Comparison of ENCODE assay signal across 24 cellular contexts in the genomic region with DNA sequence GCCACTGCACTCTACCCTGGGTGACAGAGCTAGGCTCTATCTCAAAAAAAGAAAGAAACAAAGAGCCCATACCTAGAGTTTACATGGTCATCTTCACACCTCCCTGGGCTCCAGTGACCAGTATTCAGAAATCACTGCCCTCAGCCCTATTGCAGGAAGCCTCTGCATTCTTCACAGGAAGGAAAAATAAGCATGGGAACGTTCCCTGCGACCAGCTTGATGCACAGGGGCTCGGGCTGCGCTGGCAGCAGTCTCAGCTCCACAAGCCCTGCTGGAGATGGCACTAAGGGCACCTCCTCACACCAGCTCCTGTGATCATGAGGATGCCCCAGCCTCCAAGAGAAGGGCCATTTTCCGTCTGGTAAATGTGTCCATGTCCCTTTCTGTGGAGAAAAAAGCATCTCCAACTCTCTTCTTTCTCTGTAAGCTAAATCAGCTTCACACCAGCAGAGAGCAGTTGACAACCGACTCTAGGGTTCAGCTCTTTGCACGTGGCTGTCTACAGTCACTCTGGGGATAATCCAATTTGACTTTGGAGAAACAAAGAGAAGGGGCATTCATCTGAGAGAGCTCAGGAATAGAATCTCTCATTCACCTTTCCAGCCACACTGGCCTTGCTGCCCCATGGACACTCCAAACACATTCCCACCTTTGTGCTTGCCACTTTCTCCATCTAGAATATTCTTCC. TPM values are rescaled to one million over a fixed set of nuclear protein-coding genes. Genes with fewer than 3 reads are reported as not detected.
DNase-seq lines count a peak whose midpoint lies in the region; ATAC-seq, FAIRE-seq and TF ChIP-seq lines count a peak whose summit lies in the region.
"Had no signal": no experiment of that assay in that cellular context is flagged by ENCODE, and none has a peak within 500 bp of the region (broad histone marks: within the 10 kb centered on the region; RNA-seq: fewer than 3 reads in every experiment).

No MANE protein-coding gene starts in this region.

- H3K36me3 Mint-ChIP-seq in nephron progenitor cell (ENCODE audit: low read depth) = peaks cover 19% of the 10 kb centered on the region
- H3K36me3 Mint-ChIP-seq: CD4-positive, CD25-positive, alpha-beta regulatory T cell had no signal

- no peak overlapping the region for H3K4me3 Mint-ChIP-seq in nephron progenitor cell
- H3K4me3 Mint-ChIP-seq: CD4-positive, CD25-positive, alpha-beta regulatory T cell had no signal

- H3K36me3 ChIP-seq in right atrium auricular region (no peaks in the 10 kb centered on the region), endothelial cell of umbilical vein (ENCODE audit: control insufficient read depth in 2 of 2, extremely low read depth in 1 of 2, insufficient read depth in 2 of 2, low read length in 2 of 2) (peaks cover 0 to 2% of the 10 kb centered on the region in 2 experiments), upper lobe of left lung (no peaks in the 10 kb centered on the region), thyroid gland (no peaks in the 10 kb centered on the region)
- H3K36me3 ChIP-seq: BE2C, Peyer's patch had no signal

- no peak for TF ChIP-seq POLR2A in endothelial cell of umbilical vein (IDR thresholded peaks at IDR 0.05; ENCODE audit: low read depth, low read length)
- TF ChIP-seq POLR2A in upper lobe of left lung (IDR thresholded peaks at IDR 0.05) = no peak
- no peak for TF ChIP-seq POLR2A in thyroid gland (IDR thresholded peaks at IDR 0.05)

- DNase-seq in right atrium auricular region (ENCODE audit: low spot score) (no peak), left ventricle myocardium superior (no peak), endothelial cell of umbilical vein (ENCODE audit: low read depth, low spot score) (peak; percentile 56), nephron progenitor cell (no peak), upper lobe of left lung (peak in 1 of 2 donors; percentile 31), thyroid gland (no peak)
- DNase-seq: BE2C; CD4-positive, CD25-positive, alpha-beta regulatory T cell; COR-L47; DMS 273 treated with DMSO at 0.1 percent for 48 hours; DND-41; GOT3; KBM-7; NCI-H1105; NCI-H1694; NCI-H2081 treated with DMSO at 0.1 percent for 48 hours; NCI-H446 treated with DMSO at 0.1 percent for 48 hours; NCI-H69; NK-92 treated with Interleukin-12 subunit alpha and Interleukin-12 subunit beta, amount 100 ng/mL, for 24 hours; Peyer's patch had no signal

- H3K27me3 Mint-ChIP-seq in nephron progenitor cell (ENCODE audit: low read depth, poor library complexity) = no peaks in the 10 kb centered on the region
- H3K27me3 Mint-ChIP-seq: CD4-positive, CD25-positive, alpha-beta regulatory T cell had no signal

- no peak for TF ChIP-seq CTCF in right atrium auricular region (IDR thresholded peaks at IDR 0.05)
- TF ChIP-seq CTCF in endothelial cell of umbilical vein (IDR thresholded peaks at IDR 0.05; ENCODE audit: extremely low read depth in 1 of 2, insufficient read depth in 1 of 2, low read depth in 1 of 2, low read length in 2 of 2) = no peak
- no peak for TF ChIP-seq CTCF in nephron progenitor cell (IDR thresholded peaks at IDR 0.05)
- no peak for TF ChIP-seq CTCF in upper lobe of left lung (IDR thresholded peaks at IDR 0.05)
- TF ChIP-seq CTCF in thyroid gland (IDR thresholded peaks at IDR 0.05) = no peak

- H3K9me3 ChIP-seq in right atrium auricular region (no peaks in the 10 kb centered on the region), endothelial cell of umbilical vein (replicated peaks; ENCODE audit: control insufficient read depth, insufficient read depth, low read length) (no peaks in the 10 kb centered on the region), upper lobe of left lung (no peaks in the 10 kb centered on the region), thyroid gland (no peaks in the 10 kb centered on the region)
- H3K9me3 ChIP-seq: BE2C, Peyer's patch had no signal

- ATAC-seq in left ventricle myocardium superior (no peak), upper lobe of left lung (ENCODE audit: low FRiP score in 2 of 2) (no peak), HG03159 (IDR thresholded peaks at IDR 0.05; ENCODE audit: unreplicated experiment) (no peak), GM21381 (IDR thresholded peaks at IDR 0.05; ENCODE audit: unreplicated experiment) (no peak)

- BruUV-seq in endothelial cell of umbilical vein (replicated peaks; lab: Mats Ljungman, UMichigan) = no TSS peak

- POLR2A ChIA-PET in endothelial cell of umbilical vein (lab: Charles Lee) = interaction anchor here (0.6 to 1.3 kb wide), 2 partner anchors 10 to 456 kb away, joined by 3 to 6 read pairs; no protein-coding TSS in a partner anchor

- FAIRE-seq in endothelial cell of umbilical vein (lab: Jason Lieb, UNC) = no peak
- FAIRE-seq: A204.1, G401.6 had no signal

- no peaks in the 10 kb centered on the region for H3K79me2 ChIP-seq in endothelial cell of umbilical vein (ENCODE audit: control insufficient read depth, insufficient read depth, low read length)

- 53 to 58% methylated on average over 7 of the region's 7 CpGs for WGBS in upper lobe of left lung, 2 donors
- WGBS in thyroid gland, 2 donors = 72 to 78% methylated on average over 7 of the region's 7 CpGs

- peaks cover 0 to 7% of the 10 kb centered on the region in 2 donors for H3K4me1 ChIP-seq in right atrium auricular region
- H3K4me1 ChIP-seq in endothelial cell of umbilical vein (ENCODE audit: control insufficient read depth, extremely low read depth, insufficient read depth, low read length) = peaks cover 65% of the 10 kb centered on the region
- H3K4me1 ChIP-seq in upper lobe of left lung = peaks cover 0 to 26% (median 14%) of the 10 kb centered on the region in 4 donors
- H3K4me1 ChIP-seq in thyroid gland = peaks cover 0 to 5% of the 10 kb centered on the region in 2 donors
- H3K4me1 ChIP-seq: Peyer's patch had no signal

- H3K9me3 Mint-ChIP-seq in nephron progenitor cell = no peaks in the 10 kb centered on the region

- H3K9ac ChIP-seq in endothelial cell of umbilical vein (replicated peaks; ENCODE audit: extremely low read depth, insufficient read depth, low read length) = no peak overlapping the region

- peak overlapping the region; percentile 29 to 39 for H3K27ac ChIP-seq in right atrium auricular region
- H3K27ac ChIP-seq in endothelial cell of umbilical vein (ENCODE audit: insufficient read depth, low read depth, low read length) = peak overlapping the region; percentile 64
- H3K27ac ChIP-seq in upper lobe of left lung = peak overlapping the region in 3 of 4 donors; percentile 40 to 94 (median 81)
- no peak overlapping the region for H3K27ac ChIP-seq in thyroid gland
- H3K27ac ChIP-seq: Peyer's patch had no signal

- H3K4me1 Mint-ChIP-seq in nephron progenitor cell = peaks cover 8% of the 10 kb centered on the region
- H3K4me1 Mint-ChIP-seq: CD4-positive, CD25-positive, alpha-beta regulatory T cell had no signal

- no peak overlapping the region for H2AFZ ChIP-seq in endothelial cell of umbilical vein (ENCODE audit: low read depth, low read length)

- H4K20me1 ChIP-seq in endothelial cell of umbilical vein (replicated peaks; ENCODE audit: control insufficient read depth, extremely low read depth, insufficient read depth, low read length) = no peaks in the 10 kb centered on the region

- CTCF ChIA-PET in endothelial cell of umbilical vein (lab: Charles Lee) = interaction anchor here (1.0 to 2.8 kb wide), 7 partner anchors 10 to 458 kb away, joined by 3 to 14 read pairs (median 4); a partner anchor contains a TSS

- dilution Hi-C loops in endothelial cell of umbilical vein (cut with MboI; ENCODE audit: extremely low pct_ligation_motif_present, low sequenced_read_pairs) = no loop called here

- TF ChIP-seq EP300 in upper lobe of left lung (IDR thresholded peaks at IDR 0.05) = no peak

- H3K4me2 ChIP-seq in endothelial cell of umbilical vein (ENCODE audit: insufficient read depth, low read length) = peak overlapping the region; percentile 48

- peak overlapping the region; percentile 62 for H3K27ac Mint-ChIP-seq in nephron progenitor cell
- H3K27ac Mint-ChIP-seq: CD4-positive, CD25-positive, alpha-beta regulatory T cell had no signal

- intact Hi-C loops in left ventricle myocardium superior (cut with micrococcal nuclease) = no loop called here
- intact Hi-C loops in endothelial cell of umbilical vein (cut with micrococcal nuclease) = no loop called here
- intact Hi-C loops in thyroid gland (cut with DNase I) = no loop called here

- H3K9me1 ChIP-seq in endothelial cell of umbilical vein (replicated peaks; ENCODE audit: control insufficient read depth, extremely low read depth, insufficient read depth, low read length) = no peaks in the 10 kb centered on the region

- H3K27me3 ChIP-seq in right atrium auricular region (no peaks in the 10 kb centered on the region), endothelial cell of umbilical vein (ENCODE audit: control insufficient read depth in 2 of 2, insufficient read depth in 2 of 2, low read length in 2 of 2) (no peaks in the 10 kb centered on the region), upper lobe of left lung (no peaks in the 10 kb centered on the region), thyroid gland (no peaks in the 10 kb centered on the region)
- H3K27me3 ChIP-seq: BE2C, Peyer's patch had no signal

- H3K4me3 ChIP-seq in right atrium auricular region (no peak overlapping the region), endothelial cell of umbilical vein (replicated peaks in 1 of 3; ENCODE audit: insufficient read depth in 1 of 3, low read depth in 1 of 3, low read length in 3 of 3) (no peak overlapping the region), upper lobe of left lung (no peak overlapping the region), thyroid gland (replicated peaks in 1 of 3) (no peak overlapping the region)
- H3K4me3 ChIP-seq: Peyer's patch had no signal

TF ChIP-seq in endothelial cell of umbilical vein, 7 proteins besides CTCF, POLR2A, EP300 and RAD21 (continues in another document):
- TF ChIP-seq, protein P1, sequence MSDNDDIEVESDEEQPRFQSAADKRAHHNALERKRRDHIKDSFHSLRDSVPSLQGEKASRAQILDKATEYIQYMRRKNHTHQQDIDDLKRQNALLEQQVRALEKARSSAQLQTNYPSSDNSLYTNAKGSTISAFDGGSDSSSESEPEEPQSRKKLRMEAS (IDR thresholded peaks at IDR 0.05; ENCODE audit: insufficient read depth, insufficient read length) = no peak
- TF ChIP-seq EZH2 (IDR thresholded peaks at IDR 0.05; ENCODE audit: borderline replicate concordance, low read depth, low read length, severe bottlenecking) = no peak
- no peak for TF ChIP-seq JUN (IDR thresholded peaks at IDR 0.05; ENCODE audit: borderline replicate concordance, insufficient read depth, insufficient read length, low read depth)

RNA-seq across cellular contexts. Expression of a gene that starts 33.1 kb away (rescaled TPM):
- total RNA-seq in right atrium auricular region (10 to 100 TPM; 35.2 to 64.4 TPM), left ventricle myocardium superior (27.4 TPM), endothelial cell of umbilical vein (80.9 and 127 TPM in 2 replicates), upper lobe of left lung (10 to 100 TPM; 34.6 to 94.4 (median 45.9) TPM), thyroid gland (10 to 100 TPM; 19.9 to 71.5 (median 41.1) TPM)
- 177 and 223 TPM in 2 replicates for polyA plus RNA-seq in endothelial cell of umbilical vein
- 96.2 and 115 TPM in 2 replicates for polyA plus RNA-seq in endothelial cell of umbilical vein (2011; cell fraction: cytosol; rRNA removed)
- 206 and 233 TPM in 2 replicates for polyA plus RNA-seq in endothelial cell of umbilical vein (2011; cell fraction: nucleus; rRNA removed)
- 33.8 and 37.8 TPM in 2 replicates for polyA plus RNA-seq in endothelial cell of umbilical vein (2012)
- 1,293 and 1,561 TPM in 2 replicates for polyA minus RNA-seq in endothelial cell of umbilical vein
- polyA minus RNA-seq in endothelial cell of umbilical vein (2011; cell fraction: cytosol; rRNA and poly(A)+ RNA removed) = not detected
- polyA minus RNA-seq in endothelial cell of umbilical vein (2011; cell fraction: nucleus; rRNA and poly(A)+ RNA removed) = 1,432 and 1,514 TPM in 2 replicates
- total RNA-seq: CD4-positive, CD25-positive, alpha-beta regulatory T cell had no signal
- polyA plus RNA-seq: CD4-positive, CD25-positive, alpha-beta regulatory T cell had no signal

Comparison
In these comparisons a context has a peak if more than half of its experiments do, and no peak if none do; other contexts are left out.
1. H3K27ac ChIP-seq: peak in right atrium auricular region (2 of 2), endothelial cell of umbilical vein (single experiment) and upper lobe of left lung (3 of 4); none in thyroid gland (0 of 3).